Comparison of ENCODE assay signal across 18 cellular contexts in the genomic region with DNA sequence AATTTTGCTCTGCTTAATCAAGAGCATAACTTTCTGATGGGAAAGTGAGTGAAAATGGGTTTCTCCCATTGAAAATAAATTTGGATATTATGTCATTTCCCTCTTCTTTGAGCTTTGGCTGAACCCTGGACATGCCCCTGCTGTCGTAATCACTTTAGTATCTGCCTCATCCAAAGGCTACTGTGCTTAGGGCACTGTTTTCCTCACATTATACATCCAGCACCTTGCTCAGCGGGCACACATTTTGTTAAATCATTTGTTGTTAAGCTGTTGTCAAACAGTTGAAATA.
"Had no signal": no experiment of that assay in that cellular context is flagged by ENCODE, and none has a peak within 500 bp of the region (broad histone marks: within the 10 kb centered on the region; RNA-seq: fewer than 3 reads in every experiment).

No MANE protein-coding gene starts in this region.

- DNase-seq: activated CD4-positive, CD25-positive, alpha-beta regulatory T cell treated with anti-CD3 and anti-CD28 coated beads, Interleukin-2, amount 50 U/mL, for 72 hours; activated CD8-positive, alpha-beta memory T cell treated with anti-CD3 and anti-CD28 coated beads for 24 hours; activated gamma-delta T cell treated with Interleukin-2 at 50 U/mL for 16 hours; activated T-cell treated with anti-CD3 and anti-CD28 coated beads, Interleukin-2, amount 50 U/mL, for 72 hours; adrenal gland; effector CD8-positive, alpha-beta T cell; mesenchymal stem cell; naive thymus-derived CD8-positive, alpha-beta T cell; stimulated activated CD8-positive, alpha-beta memory T cell treated with anti-CD3 and anti-CD28 coated beads, Interleukin-4, amount 100 ng/mL, for 48 hours; stimulated activated naive CD4-positive, alpha-beta T cell treated with Interleukin-2 at 50 U/mL for 16 hours had no signal

- H3K36me3 Mint-ChIP-seq: activated naive CD4-positive, alpha-beta T cell treated with anti-CD3 and anti-CD28 coated beads, Interleukin-2, amount 50 U/mL, for 72 hours; naive thymus-derived CD8-positive, alpha-beta T cell had no signal

- H3K36me3 ChIP-seq: adrenal gland, neutrophil, SJSA1, tibial nerve had no signal

- H3K4me3 ChIP-seq: mucosa of descending colon, SJSA1, tibial nerve had no signal

- H3K9me3 Mint-ChIP-seq: activated naive CD4-positive, alpha-beta T cell treated with anti-CD3 and anti-CD28 coated beads, Interleukin-2, amount 50 U/mL, for 72 hours; activated T-cell treated with anti-CD3 and anti-CD28 coated beads, Interleukin-2, amount 50 U/mL, for 72 hours; naive thymus-derived CD8-positive, alpha-beta T cell; T-helper 1 cell treated with Interleukin-12 subunit alpha and Interleukin-12 subunit beta and Interleukin-4 antibody, amounts not matched to agents 30 μg/mL and 1 μg/mL, for 36 hours had no signal

- ATAC-seq: activated naive CD4-positive, alpha-beta T cell treated with anti-CD3 and anti-CD28 coated beads, Interleukin-2, amount 50 U/mL, for 72 hours; activated T-cell treated with anti-CD3 and anti-CD28 coated beads, Interleukin-2, amount 50 U/mL, for 72 hours; esophagus mucosa; naive thymus-derived CD8-positive, alpha-beta T cell had no signal

- H3K4me3 Mint-ChIP-seq: activated T-cell treated with anti-CD3 and anti-CD28 coated beads, Interleukin-2, amount 50 U/mL, for 72 hours; dendritic cell treated with granulocyte-macrophage colony-stimulating factor and Interleukin-4, amounts not matched to agents 40 ng/mL and 50 ng/mL, for 4 days; T-helper 1 cell treated with Interleukin-12 subunit alpha and Interleukin-12 subunit beta and Interleukin-4 antibody, amounts not matched to agents 30 μg/mL and 1 μg/mL, for 36 hours had no signal

- H3K27ac ChIP-seq: adrenal gland, neutrophil, SJSA1 had no signal

- H3K27me3 Mint-ChIP-seq: dendritic cell treated with granulocyte-macrophage colony-stimulating factor and Interleukin-4, amounts not matched to agents 40 ng/mL and 50 ng/mL, for 4 days; naive thymus-derived CD8-positive, alpha-beta T cell had no signal

- H3K4me1 ChIP-seq: adrenal gland, SJSA1 had no signal

- H3K27ac Mint-ChIP-seq: activated naive CD4-positive, alpha-beta T cell treated with anti-CD3 and anti-CD28 coated beads, Interleukin-2, amount 50 U/mL, for 72 hours; activated T-cell treated with anti-CD3 and anti-CD28 coated beads, Interleukin-2, amount 50 U/mL, for 72 hours; dendritic cell treated with granulocyte-macrophage colony-stimulating factor and Interleukin-4, amounts not matched to agents 40 ng/mL and 50 ng/mL, for 4 days; T-helper 1 cell treated with Interleukin-12 subunit alpha and Interleukin-12 subunit beta and Interleukin-4 antibody, amounts not matched to agents 30 μg/mL and 1 μg/mL, for 36 hours had no signal

- H3K9me3 ChIP-seq: adrenal gland, mucosa of descending colon, neutrophil, SJSA1, tibial nerve had no signal

- H3K27me3 ChIP-seq: adrenal gland, neutrophil, SJSA1, tibial nerve had no signal
